ENCODE assay signal across 15 cellular contexts in genomic region chrX:149456476-149457245, GRCh38. TPM values are rescaled to one million over a fixed set of nuclear protein-coding genes. Genes with fewer than 3 reads are reported as not detected.
A peak's percentile ranks its signal among the peaks of the same experiment; 100 is the strongest.
DNase-seq lines count a peak whose midpoint lies in the region; ATAC-seq lines count a peak whose summit lies in the region.
"Had no signal": no experiment of that assay in that cellular context is flagged by ENCODE, and none has a peak within 500 bp of the region (broad histone marks: within the 10 kb centered on the region; RNA-seq: fewer than 3 reads in every experiment).

No MANE protein-coding gene starts in this region.

- no peak for ATAC-seq in HG02981 (IDR thresholded peaks at IDR 0.05; ENCODE audit: unreplicated experiment)
- ATAC-seq: HepG2 had no signal

- in situ Hi-C loops in SK-MEL-5 (cut with HindIII; ENCODE audit: low pct_unique_long_range_greater_than_20kb, low sequenced_read_pairs): no loop called here

- DNase-seq in DMS153 (lab: John Stamatoyannopoulos, UW): peak; percentile 48
- peak; percentile 8 for DNase-seq in H4 (ENCODE audit: low spot score)
- DNase-seq in SK-MEL-5 (ENCODE audit: low read depth, low spot score): peak; percentile 64
- peak; percentile 52 for DNase-seq in foreskin melanocyte
- DNase-seq in HT-29 (ENCODE audit: low spot score): no peak
- DNase-seq in stimulated activated CD4-positive, alpha-beta T cell treated with anti-CD3 and anti-CD28 coated beads, Interleukin-2, amount 100 ng/mL, for 48 hours: no peak
- DNase-seq: ACHN, KBM-7, NCI-H1417 treated with DMSO at 0.1 percent for 48 hours, NCI-H187 treated with DMSO at 0.1 percent for 48 hours, NCI-H510A, NCI-H82, SIG-M5 had no signal

RNA-seq across cellular contexts. Expression of gene IDS, which starts 48.4 kb away (rescaled TPM):
- 67.1 and 75.1 TPM in 2 replicates for total RNA-seq in H4 (2014; rRNA removed; shearing (Covaris generic))
- 31.6 and 36.8 TPM in 2 replicates for total RNA-seq in SK-MEL-5 (2014; rRNA removed; shearing (Covaris generic))
- 50.3 and 60.6 TPM in 2 replicates for polyA plus RNA-seq in SK-MEL-5 (2015; cell fraction: cytosol; rRNA removed)
- polyA plus RNA-seq in SK-MEL-5 (2015; cell fraction: nucleus; rRNA removed): 79.7 and 86.3 TPM in 2 replicates
- total RNA-seq in HT-29 (2014; rRNA removed; shearing (Covaris generic)): 51.1 and 53.2 TPM in 2 replicates

Comparison
In these comparisons a context has a peak if more than half of its experiments do, and no peak if none do; other contexts are left out.
1. DNase-seq: peak in DMS153 (single experiment), H4 (single experiment), SK-MEL-5 (single experiment) and foreskin melanocyte (single experiment); none in HT-29 (single experiment) and stimulated activated CD4-positive, alpha-beta T cell treated with anti-CD3 and anti-CD28 coated beads, Interleukin-2, amount 100 ng/mL, for 48 hours (0 of 2).